ENCODE assay signal across 9 cellular contexts in the genomic region with DNA sequence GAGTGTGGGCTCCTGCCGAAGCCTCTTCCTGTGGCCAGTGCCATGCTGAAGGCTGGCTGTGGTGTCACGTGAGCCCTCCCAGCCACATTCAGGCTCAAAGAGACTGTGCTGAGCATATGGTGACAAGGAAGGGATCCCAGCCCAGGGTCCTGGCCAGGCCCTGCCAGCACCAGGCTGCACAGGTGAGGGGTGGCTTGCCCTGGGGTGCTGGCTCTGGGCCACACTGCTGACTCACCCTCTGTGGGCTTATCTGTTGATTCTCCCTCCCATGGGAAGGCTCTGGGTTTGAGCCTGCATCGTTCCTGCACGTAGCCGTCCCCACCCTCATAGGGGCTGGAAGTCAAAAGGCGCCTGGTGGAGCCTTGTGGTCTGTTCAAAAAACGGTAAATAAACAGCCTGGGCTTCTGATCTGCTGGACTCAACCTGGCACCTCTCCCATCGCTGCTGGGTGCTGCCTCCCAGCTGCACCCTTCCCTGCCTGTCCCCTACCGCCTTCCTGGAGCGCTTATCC. TPM values are rescaled to one million over a fixed set of nuclear protein-coding genes. Genes with fewer than 3 reads are reported as not detected.
DNase-seq lines count a peak whose midpoint lies in the region; ATAC-seq and TF ChIP-seq lines count a peak whose summit lies in the region.
"Had no signal": no experiment of that assay in that cellular context is flagged by ENCODE, and none has a peak within 500 bp of the region (broad histone marks: within the 10 kb centered on the region; RNA-seq: fewer than 3 reads in every experiment).

No MANE protein-coding gene starts in this region.

- no peaks in the 10 kb centered on the region for H3K27me3 Mint-ChIP-seq in T-helper 2 cell treated with Interferon-gamma antibody and Interleukin-4, amounts not matched to agents 5 μg/mL and 100 μg/mL, for 36 hours (ENCODE audit: low read depth)

- H3K4me1 Mint-ChIP-seq in T-helper 2 cell treated with Interferon-gamma antibody and Interleukin-4, amounts not matched to agents 5 μg/mL and 100 μg/mL, for 36 hours (ENCODE audit: low read depth), result peaks cover 35% of the 10 kb centered on the region

- ATAC-seq in omental fat pad (ENCODE audit: low FRiP score) (peak; percentile 66), GM21529 (IDR thresholded peaks at IDR 0.05; ENCODE audit: unreplicated experiment) (no peak)

- H3K9me3 Mint-ChIP-seq in T-helper 2 cell treated with Interferon-gamma antibody and Interleukin-4, amounts not matched to agents 5 μg/mL and 100 μg/mL, for 36 hours, result no peaks in the 10 kb centered on the region

- H3K36me3 Mint-ChIP-seq in T-helper 2 cell treated with Interferon-gamma antibody and Interleukin-4, amounts not matched to agents 5 μg/mL and 100 μg/mL, for 36 hours (ENCODE audit: low read depth), result peaks cover 3% of the 10 kb centered on the region

- H3K4me3 Mint-ChIP-seq in T-helper 2 cell treated with Interferon-gamma antibody and Interleukin-4, amounts not matched to agents 5 μg/mL and 100 μg/mL, for 36 hours, result no peak overlapping the region

- TF ChIP-seq CTCF in omental fat pad (IDR thresholded peaks at IDR 0.05), result no peak

- DNase-seq in T-helper 2 cell treated with Interferon-gamma antibody and Interleukin-4, amounts not matched to agents 5 μg/mL and 100 μg/mL, for 36 hours (ENCODE audit: low spot score), result no peak
- DNase-seq in T-helper 2 cell (no peak), RPMI8226 (peak; percentile 19), epithelial cell of prostate (ENCODE audit: low read depth, low spot score) (no peak), omental fat pad (ENCODE audit: low spot score) (no peak), DMS114 treated with DMSO at 0.1 percent for 48 hours (lab: John Stamatoyannopoulos, UW; ENCODE audit: unreplicated experiment) (no peak)
- DNase-seq in activated CD4-positive, alpha-beta T cell treated with anti-CD3 and anti-CD28 coated beads for 1 hour, result no peak

- peak overlapping the region; percentile 84 for H3K27ac ChIP-seq in epithelial cell of prostate
- H3K27ac ChIP-seq: ovary had no signal

- H3K27ac Mint-ChIP-seq in T-helper 2 cell treated with Interferon-gamma antibody and Interleukin-4, amounts not matched to agents 5 μg/mL and 100 μg/mL, for 36 hours, result peak overlapping the region; percentile 20

RNA-seq across cellular contexts. Expression of a gene that starts 31.1 kb away (rescaled TPM):
- 100 to 1,000 TPM in 2 of 4 donors, 10 to 100 TPM in 2; 76.5 to 135 (median 99.9) TPM for total RNA-seq in omental fat pad

RNA-seq across cellular contexts. Expression of a gene that starts 47.7 kb away (rescaled TPM):
- total RNA-seq in omental fat pad, result 10 to 100 TPM; 25.0 to 40.2 (median 28.9) TPM
